8 cellular contexts compared by ENCODE assay signal in genomic region chr4:102827674-102828496, GRCh38. TPM values are rescaled to one million over a fixed set of nuclear protein-coding genes. Genes with fewer than 3 reads are reported as not detected.
A peak's percentile ranks its signal among the peaks of the same experiment; 100 is the strongest.
DNase-seq lines count a peak whose midpoint lies in the region; ATAC-seq, FAIRE-seq and TF ChIP-seq lines count a peak whose summit lies in the region.

No MANE protein-coding gene starts in this region.

- TF ChIP-seq CTCF in CD4-positive, alpha-beta T cell (IDR thresholded peaks at IDR 0.05) = no peak
- TF ChIP-seq CTCF in dorsolateral prefrontal cortex (IDR thresholded peaks at IDR 0.05 in 54 of 56, conservative IDR thresholded peaks at IDR 0.05 in 2 of 56; ENCODE audit: low read depth in 1 of 56, partially characterized antibody in 56 of 56) = peak in 14 of 56 donors; percentile 4 to 26 (median 14)
- peak; percentile 52 for TF ChIP-seq CTCF in HepG2 (CRISPR knock-in tag; IDR thresholded peaks at IDR 0.05)

- H3K4me3 Mint-ChIP-seq in CD4-positive, alpha-beta T cell = no peak overlapping the region

- POLR2A ChIA-PET in CD4-positive, alpha-beta T cell (lab: Charles Lee) = interaction anchor here (0.6 to 8.5 kb wide), 49 partner anchors 8 to 1481 kb away, joined by 3 to 419 read pairs (median 5); partner anchors contain the start of genes BDH2, CISD2, MANBA and NFKB1
- POLR2A ChIA-PET in HepG2 (lab: Yijun Ruan, JAX) = interaction anchor here (0.6 to 3.4 kb wide), 40 partner anchors 9 to 386 kb away, joined by 3 to 121 read pairs (median 5); partner anchors contain the start of genes BDH2, CISD2, MANBA and NFKB1

- peak; percentile 56 to 89; a peak in 3 of 4 replicates for TF ChIP-seq POLR2A in HepG2 (IDR thresholded peaks at IDR 0.05; ENCODE audit: insufficient read depth in 1 of 2, low read depth in 2 of 2, low read length in 2 of 2)

- intact Hi-C loops in CD4-positive, alpha-beta T cell (cut with DNase I, micrococcal nuclease) = loop anchor here (1.0 to 10.0 kb wide), 15 partner anchors 9 to 1481 kb away; partner anchors contain the start of genes MANBA (in 2 of the 2), SLC39A8 (in 2 of the 2), SLC9B1 (in 2 of the 2) and NFKB1 (in 1 of the 2)
- intact Hi-C loops in dorsolateral prefrontal cortex (cut with DNase I) (loop anchor here (1.0 to 10.0 kb wide), 8 partner anchors 40 to 383 kb away; partner anchors contain the start of genes NFKB1 (in 2 of the 2), CISD2 (in 1 of the 2) and MANBA (in 1 of the 2)), HepG2 (cut with micrococcal nuclease; ENCODE audit: unreplicated experiment) (loop anchor here (1.0 to 5.0 kb wide), 6 partner anchors 41 to 326 kb away; partner anchors contain the start of genes MANBA, NFKB1 and SLC9B1)

- no peaks in the 10 kb centered on the region for H3K9me3 Mint-ChIP-seq in CD4-positive, alpha-beta T cell

- H3K27ac Mint-ChIP-seq in CD4-positive, alpha-beta T cell = no peak overlapping the region

- peak overlapping the region; percentile 69 to 98 (median 90) for H3K4me3 ChIP-seq in dorsolateral prefrontal cortex
- H3K4me3 ChIP-seq in HepG2 (replicated peaks in 1 of 3; ENCODE audit: insufficient read depth in 1 of 3, low read depth in 2 of 3, low read length in 3 of 3) = peak overlapping the region; percentile 92 to 97 (median 95); a peak in 5 of 6 replicates

- peak; percentile 57 for TF ChIP-seq RAD21 in HepG2 (CRISPR knock-in tag; IDR thresholded peaks at IDR 0.05)

- 0% methylated on average over 25 of the region's 50 CpGs for WGBS in HepG2 (ENCODE audit: low lambda C conversion rate)

- no peaks in the 10 kb centered on the region for H3K27me3 ChIP-seq in CD4-positive, alpha-beta T cell (ENCODE audit: control insufficient read depth, insufficient read depth, low read length)
- H3K27me3 ChIP-seq in dorsolateral prefrontal cortex (no peaks in the 10 kb centered on the region), HepG2 (ENCODE audit: control insufficient read depth in 1 of 2, insufficient read depth in 2 of 2, low read length in 2 of 2) (peaks cover 0 to 2% of the 10 kb centered on the region in 2 experiments; a peak in 1 of 5 replicates)

- FAIRE-seq in HepG2 (lab: Jason Lieb, UNC) = peak; percentile 96

- BruUV-seq in HepG2 (replicated peaks; lab: Mats Ljungman, UMichigan) = no TSS peak

- DNase-seq in CD4-positive, alpha-beta T cell = peak; percentile 97 to 100 (median 98)
- DNase-seq in NCI-H748 treated with DMSO at 0.1 percent for 48 hours (lab: John Stamatoyannopoulos, UW) (peak; percentile 94), dorsolateral prefrontal cortex (peak; percentile 83 to 100 (median 97)), HepG2 (ENCODE audit: low spot score) (peak; percentile 100)
- peak; percentile 99 to 100 for DNase-seq in activated CD4-positive, alpha-beta T cell treated with anti-CD3 and anti-CD28 coated beads, Interleukin-2, amount 50 U/mL, for 4 hours
- DNase-seq in stimulated activated CD4-positive, alpha-beta T cell treated with anti-CD3 and anti-CD28 coated beads, Interleukin-2, amount 100 ng/mL, for 48 hours = peak; percentile 89 to 95

- peak; percentile 74 for ATAC-seq in CD4-positive, alpha-beta T cell (ENCODE audit: poor library complexity)
- ATAC-seq in GM19438 (IDR thresholded peaks at IDR 0.05; ENCODE audit: low read depth, unreplicated experiment) (peak; percentile 76), HG03565 (IDR thresholded peaks at IDR 0.05; ENCODE audit: unreplicated experiment) (peak; percentile 73), HepG2 (peak; percentile 86)

- peak overlapping the region; percentile 88 for H3K4me2 ChIP-seq in HepG2 (ENCODE audit: low read depth, low read length)

- in situ Hi-C loops in HepG2 (cut with HindIII; ENCODE audit: extremely low pct_ligation_motif_present, low pct_unique_long_range_greater_than_20kb) = loop anchor here (5.0 kb wide), 1 partner anchor 39 kb away; the partner anchor contains the start of gene CISD2

- H3K36me3 ChIP-seq in HepG2 (replicated peaks in 1 of 2; ENCODE audit: control insufficient read depth in 1 of 2, insufficient read depth in 2 of 2, low read length in 2 of 2) = 0 out of 5 replicates have a peak, but pooled peaks cover 0 to 9% of the 10 kb centered on the region in 2 experiments

- peaks cover 53% of the 10 kb centered on the region for H3K79me2 ChIP-seq in HepG2 (ENCODE audit: insufficient read depth, low read length)

- peaks cover 37% of the 10 kb centered on the region for H4K20me1 ChIP-seq in HepG2 (ENCODE audit: insufficient read depth, low read length)

- TF ChIP-seq EP300 in HepG2 (IDR thresholded peaks at IDR 0.05; ENCODE audit: low read depth in 2 of 2, low read length in 2 of 2) (0 out of 4 replicates have a peak, but pooled peaks of 1 of the 2 experiments have one; percentile 16), HepG2 (CRISPR knock-in tag; IDR thresholded peaks at IDR 0.05; ENCODE audit: borderline replicate concordance) (no peak)

- CTCF ChIA-PET in CD4-positive, alpha-beta T cell (lab: Charles Lee) = interaction anchor here (0.6 to 2.6 kb wide), 21 partner anchors 10 to 483 kb away, joined by 3 to 27 read pairs (median 3); partner anchors contain the start of genes CISD2, SLC39A8 and SLC9B2
- CTCF ChIA-PET in HepG2 (lab: Yijun Ruan, JAX; ENCODE audit: low intra/inter-chr PET ratio, low total read pairs) = no interaction called here

- H3K9ac ChIP-seq in HepG2 (ENCODE audit: insufficient read depth, low read depth, low read length) = peak overlapping the region; percentile 98

- peak overlapping the region; percentile 22 for H2AFZ ChIP-seq in HepG2 (ENCODE audit: low read length)

- peaks cover 42% of the 10 kb centered on the region for H3K4me1 ChIP-seq in HepG2 (ENCODE audit: insufficient read depth, low read length)

- peaks cover 10% of the 10 kb centered on the region for H3K36me3 Mint-ChIP-seq in CD4-positive, alpha-beta T cell (ENCODE audit: low read depth)

- peak overlapping the region; percentile 100 for H3K27ac ChIP-seq in CD4-positive, alpha-beta T cell (ENCODE audit: low read depth, low read length)
- H3K27ac ChIP-seq in dorsolateral prefrontal cortex (peak overlapping the region; percentile 97 to 100 (median 100)), HepG2 (ENCODE audit: extremely low read length, insufficient read depth, low read length) (peak overlapping the region; percentile 97)

- H3K27me3 Mint-ChIP-seq in CD4-positive, alpha-beta T cell = no peaks in the 10 kb centered on the region

- no peaks in the 10 kb centered on the region for H3K9me3 ChIP-seq in CD4-positive, alpha-beta T cell (ENCODE audit: control insufficient read depth, low read length)
- no peaks in the 10 kb centered on the region for H3K9me3 ChIP-seq in HepG2 (ENCODE audit: low read length)

- peaks cover 29% of the 10 kb centered on the region for H3K4me1 Mint-ChIP-seq in CD4-positive, alpha-beta T cell (ENCODE audit: low read depth)

RNA-seq across cellular contexts. Expression of gene UBE2D3, which starts 0.5 kb away (rescaled TPM):
- total RNA-seq in CD4-positive, alpha-beta T cell = 100 to 1,000 TPM; 659 to 719 TPM
- total RNA-seq in dorsolateral prefrontal cortex (100 to 1,000 TPM; 177 to 322 (median 252) TPM), HepG2 (2016; rRNA removed; fragmentation: Illumina TruSeq; extraction: Trizol) (224 and 265 TPM in 2 replicates)
- 200 and 234 TPM in 2 replicates for total RNA-seq in HepG2 (2016; cell fraction: cytosol; rRNA removed; fragmentation: Illumina TruSeq; extraction: Trizol; ENCODE audit: low read depth)
- total RNA-seq in HepG2 (2016; cell fraction: insoluble cytoplasmic fraction; rRNA removed; fragmentation: Illumina TruSeq; extraction: Trizol) = 227 and 267 TPM in 2 replicates
- total RNA-seq in HepG2 (2016; cell fraction: membrane; rRNA removed; fragmentation: Illumina TruSeq; extraction: Trizol) = 313 and 352 TPM in 2 replicates
- 161 and 168 TPM in 2 replicates for total RNA-seq in HepG2 (2016; cell fraction: nucleus; rRNA removed; fragmentation: Illumina TruSeq; extraction: Trizol)
- 217 and 293 TPM in 2 replicates for polyA plus RNA-seq in HepG2 (2011; rRNA removed)
- polyA plus RNA-seq in HepG2 (2011; cell fraction: cytosol; rRNA removed) = 183 and 224 TPM in 2 replicates
- polyA plus RNA-seq in HepG2 (2011; cell fraction: nucleus; rRNA removed) = 279 and 296 TPM in 2 replicates
- 192 and 199 TPM in 2 replicates for polyA plus RNA-seq in HepG2 (2012)
- 303 and 369 TPM in 2 replicates for polyA plus RNA-seq in HepG2 (2016; cell fraction: cytosol; fragmentation: Illumina TruSeq; extraction: Trizol; ENCODE audit: low read depth)
- polyA plus RNA-seq in HepG2 (2016; cell fraction: insoluble cytoplasmic fraction; fragmentation: Illumina TruSeq; extraction: Trizol; ENCODE audit: low read depth) = 331 and 333 TPM in 2 replicates
- polyA plus RNA-seq in HepG2 (2016; cell fraction: membrane; fragmentation: Illumina TruSeq; extraction: Trizol; ENCODE audit: low read depth) = 340 and 387 TPM in 2 replicates
- 220 and 222 TPM in 2 replicates for polyA plus RNA-seq in HepG2 (2016; cell fraction: nucleus; fragmentation: Illumina TruSeq; extraction: Trizol; ENCODE audit: insufficient read depth, low read depth)
- polyA minus RNA-seq in HepG2 (2011; rRNA and poly(A)+ RNA removed; ENCODE audit: low replicate concordance) = 111 and 172 TPM in 2 replicates
- 129 and 148 TPM in 2 replicates for polyA minus RNA-seq in HepG2 (2011; cell fraction: cytosol; rRNA and poly(A)+ RNA removed)
- polyA minus RNA-seq in HepG2 (2011; cell fraction: nucleus; rRNA and poly(A)+ RNA removed) = 307 and 340 TPM in 2 replicates

RNA-seq across cellular contexts. Expression of gene CISD2, which starts 40.9 kb away (rescaled TPM):
- total RNA-seq in CD4-positive, alpha-beta T cell = 10 to 100 TPM; 12.8 to 13.7 TPM
- total RNA-seq in dorsolateral prefrontal cortex (10 to 100 TPM; 18.8 to 47.4 (median 33.4) TPM), HepG2 (2016; rRNA removed; fragmentation: Illumina TruSeq; extraction: Trizol) (35.5 and 37.7 TPM in 2 replicates)
- total RNA-seq in HepG2 (2016; cell fraction: cytosol; rRNA removed; fragmentation: Illumina TruSeq; extraction: Trizol; ENCODE audit: low read depth) = 44.0 and 52.2 TPM in 2 replicates
- 36.2 and 41.7 TPM in 2 replicates for total RNA-seq in HepG2 (2016; cell fraction: insoluble cytoplasmic fraction; rRNA removed; fragmentation: Illumina TruSeq; extraction: Trizol)
- 50.6 and 52.5 TPM in 2 replicates for total RNA-seq in HepG2 (2016; cell fraction: membrane; rRNA removed; fragmentation: Illumina TruSeq; extraction: Trizol)
- 19.8 and 23.3 TPM in 2 replicates for total RNA-seq in HepG2 (2016; cell fraction: nucleus; rRNA removed; fragmentation: Illumina TruSeq; extraction: Trizol)
- polyA plus RNA-seq in HepG2 (2011; rRNA removed) = 23.4 and 24.5 TPM in 2 replicates
- 12.7 and 14.1 TPM in 2 replicates for polyA plus RNA-seq in HepG2 (2011; cell fraction: cytosol; rRNA removed)
- 3.9 and 5.2 TPM in 2 replicates for polyA plus RNA-seq in HepG2 (2011; cell fraction: nucleus; rRNA removed)
- 40.0 and 43.1 TPM in 2 replicates for polyA plus RNA-seq in HepG2 (2012)
- 65.0 and 79.1 TPM in 2 replicates for polyA plus RNA-seq in HepG2 (2016; cell fraction: cytosol; fragmentation: Illumina TruSeq; extraction: Trizol; ENCODE audit: low read depth)
- 46.6 and 50.9 TPM in 2 replicates for polyA plus RNA-seq in HepG2 (2016; cell fraction: insoluble cytoplasmic fraction; fragmentation: Illumina TruSeq; extraction: Trizol; ENCODE audit: low read depth)
- 52.5 and 57.2 TPM in 2 replicates for polyA plus RNA-seq in HepG2 (2016; cell fraction: membrane; fragmentation: Illumina TruSeq; extraction: Trizol; ENCODE audit: low read depth)
- 52.6 and 60.4 TPM in 2 replicates for polyA plus RNA-seq in HepG2 (2016; cell fraction: nucleus; fragmentation: Illumina TruSeq; extraction: Trizol; ENCODE audit: insufficient read depth, low read depth)
- polyA minus RNA-seq in HepG2 (2011; rRNA and poly(A)+ RNA removed; ENCODE audit: low replicate concordance) = 25.6 and 28.4 TPM in 2 replicates
- 13.2 and 14.0 TPM in 2 replicates for polyA minus RNA-seq in HepG2 (2011; cell fraction: cytosol; rRNA and poly(A)+ RNA removed)
- polyA minus RNA-seq in HepG2 (2011; cell fraction: nucleus; rRNA and poly(A)+ RNA removed) = 5.6 and 6.4 TPM in 2 replicates

Comparison
In these comparisons a context has a peak if more than half of its experiments do, and no peak if none do; other contexts are left out.
1. Peak in every context shown above with its lines: DNase-seq, ATAC-seq, H3K4me3 ChIP-seq and H3K27ac ChIP-seq.